Comparison of ENCODE assay signal across 18 cellular contexts in the genomic region with DNA sequence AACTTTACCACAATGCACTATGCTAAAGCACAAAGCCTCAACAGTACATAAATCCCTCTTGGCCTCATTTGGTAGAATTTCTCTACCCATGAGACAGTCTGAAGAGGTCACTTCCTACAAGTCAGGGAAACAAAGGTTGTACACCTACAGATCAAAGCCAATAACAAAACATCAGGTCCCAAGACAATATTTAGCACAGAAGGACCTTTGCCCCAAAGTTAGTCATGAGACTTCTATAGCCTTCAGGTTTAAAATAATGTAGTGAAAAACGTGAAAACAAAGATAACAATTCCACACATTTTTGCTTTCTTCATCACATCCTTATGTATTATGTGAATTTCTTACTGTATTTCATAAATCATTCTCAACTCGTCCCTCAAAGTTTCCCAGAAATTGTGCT. TPM values are rescaled to one million over a fixed set of nuclear protein-coding genes. Genes with fewer than 3 reads are reported as not detected.
A peak's percentile ranks its signal among the peaks of the same experiment; 100 is the strongest.
DNase-seq lines count a peak whose midpoint lies in the region; ATAC-seq and TF ChIP-seq lines count a peak whose summit lies in the region.
"Had no signal": no experiment of that assay in that cellular context is flagged by ENCODE, and none has a peak within 500 bp of the region (broad histone marks: within the 10 kb centered on the region; RNA-seq: fewer than 3 reads in every experiment).

No MANE protein-coding gene starts in this region.

- no peaks in the 10 kb centered on the region for H3K9me2 ChIP-seq in hepatocyte (replicated peaks; ENCODE audit: insufficient read depth)

- H3K9me3 Mint-ChIP-seq in activated naive CD4-positive, alpha-beta T cell treated with anti-CD3 and anti-CD28 coated beads, Interleukin-2, amount 50 U/mL, for 24 hours = no peaks in the 10 kb centered on the region
- H3K9me3 Mint-ChIP-seq in activated naive CD4-positive, alpha-beta T cell treated with anti-CD3 and anti-CD28 coated beads, Interleukin-2, amount 50 U/mL, for 72 hours = no peaks in the 10 kb centered on the region
- H3K9me3 Mint-ChIP-seq in stimulated activated effector memory CD8-positive, alpha-beta T cell treated with anti-CD3 and anti-CD28 coated beads, Interleukin-12 subunit alpha, Interleukin-12 subunit beta, amount 100 ng/mL, for 72 hours = no peaks in the 10 kb centered on the region
- H3K9me3 Mint-ChIP-seq: central memory CD8-positive, alpha-beta T cell had no signal

- H3K27me3 ChIP-seq in adipocyte (replicated peaks; ENCODE audit: control insufficient read depth, insufficient read depth, low read length) (no peaks in the 10 kb centered on the region), hepatocyte (no peaks in the 10 kb centered on the region)
- H3K27me3 ChIP-seq: heart right ventricle had no signal

- no peaks in the 10 kb centered on the region for H3K27me3 Mint-ChIP-seq in activated naive CD4-positive, alpha-beta T cell treated with anti-CD3 and anti-CD28 coated beads, Interleukin-2, amount 50 U/mL, for 24 hours
- H3K27me3 Mint-ChIP-seq: central memory CD8-positive, alpha-beta T cell; T-helper 17 cell had no signal

- no peak for TF ChIP-seq CTCF in hepatocyte (IDR thresholded peaks at IDR 0.05; ENCODE audit: poor library complexity)

- peaks cover 62% of the 10 kb centered on the region for H3K4me1 Mint-ChIP-seq in activated naive CD4-positive, alpha-beta T cell treated with anti-CD3 and anti-CD28 coated beads, Interleukin-2, amount 50 U/mL, for 24 hours
- peaks cover 28% of the 10 kb centered on the region for H3K4me1 Mint-ChIP-seq in stimulated activated effector memory CD8-positive, alpha-beta T cell treated with anti-CD3 and anti-CD28 coated beads, Interleukin-12 subunit alpha, Interleukin-12 subunit beta, amount 100 ng/mL, for 72 hours

- WGBS in hepatocyte (ENCODE audit: low lambda C conversion rate, missing lambda C conversion rate) = 68% methylated on average over 2 of the region's 2 CpGs

- H3K4me3 ChIP-seq in adipocyte (ENCODE audit: low read length) (no peak overlapping the region), hepatocyte (no peak overlapping the region)
- H3K4me3 ChIP-seq: heart right ventricle, prostate gland had no signal

- DNase-seq in activated naive CD4-positive, alpha-beta T cell treated with anti-CD3 and anti-CD28 coated beads, Interleukin-2, amount 50 U/mL, for 72 hours (ENCODE audit: low spot score in 2 of 2) = no peak
- DNase-seq in adipocyte (ENCODE audit: low read depth) = peak; percentile 43
- no peak for DNase-seq in hepatocyte (ENCODE audit: low spot score)
- no peak for DNase-seq in stimulated activated effector memory CD8-positive, alpha-beta T cell treated with anti-CD3 and anti-CD28 coated beads, Interleukin-12 subunit alpha, Interleukin-12 subunit beta, amount 100 ng/mL, for 72 hours (ENCODE audit: low spot score in 2 of 2)
- no peak for DNase-seq in cortex of kidney (lab: John Stamatoyannopoulos, UW)
- DNase-seq in stimulated activated naive CD4-positive, alpha-beta T cell treated with Interleukin-2 at 50 U/mL for 16 hours (lab: John Stamatoyannopoulos, UW) = no peak
- DNase-seq: activated CD4-positive, CD25-positive, alpha-beta regulatory T cell treated with anti-CD3 and anti-CD28 coated beads, Interleukin-2, amount 50 U/mL, for 72 hours; activated CD8-positive, alpha-beta memory T cell treated with anti-CD3 and anti-CD28 coated beads, Interleukin-2, amount 50 U/mL, for 4 hours; activated naive CD4-positive, alpha-beta T cell treated with Interleukin-2 at 50 U/mL for 16 hours; GDM1; heart right ventricle; NCI-H748 treated with DMSO at 0.1 percent for 48 hours; T-helper 17 cell had no signal

- no peak overlapping the region for H3K9ac ChIP-seq in adipocyte (ENCODE audit: low read length)

- H3K36me3 Mint-ChIP-seq in activated naive CD4-positive, alpha-beta T cell treated with anti-CD3 and anti-CD28 coated beads, Interleukin-2, amount 50 U/mL, for 24 hours = peaks cover 12% of the 10 kb centered on the region
- peaks cover 0 to 20% of the 10 kb centered on the region in 2 donors for H3K36me3 Mint-ChIP-seq in activated naive CD4-positive, alpha-beta T cell treated with anti-CD3 and anti-CD28 coated beads, Interleukin-2, amount 50 U/mL, for 72 hours
- H3K36me3 Mint-ChIP-seq in stimulated activated effector memory CD8-positive, alpha-beta T cell treated with anti-CD3 and anti-CD28 coated beads, Interleukin-12 subunit alpha, Interleukin-12 subunit beta, amount 100 ng/mL, for 72 hours = peaks cover 26% of the 10 kb centered on the region

- no peak overlapping the region for H3K4me3 Mint-ChIP-seq in activated naive CD4-positive, alpha-beta T cell treated with anti-CD3 and anti-CD28 coated beads, Interleukin-2, amount 50 U/mL, for 24 hours
- H3K4me3 Mint-ChIP-seq in stimulated activated effector memory CD8-positive, alpha-beta T cell treated with anti-CD3 and anti-CD28 coated beads, Interleukin-12 subunit alpha, Interleukin-12 subunit beta, amount 100 ng/mL, for 72 hours = no peak overlapping the region
- H3K4me3 Mint-ChIP-seq: central memory CD8-positive, alpha-beta T cell; T-helper 17 cell had no signal

- ATAC-seq in activated naive CD4-positive, alpha-beta T cell treated with anti-CD3 and anti-CD28 coated beads, Interleukin-2, amount 50 U/mL, for 72 hours = no peak
- ATAC-seq in stimulated activated effector memory CD8-positive, alpha-beta T cell treated with anti-CD3 and anti-CD28 coated beads, Interleukin-12 subunit alpha, Interleukin-12 subunit beta, amount 100 ng/mL, for 72 hours = no peak
- ATAC-seq in GM19324 (IDR thresholded peaks at IDR 0.05; ENCODE audit: low FRiP score, unreplicated experiment) = no peak
- ATAC-seq: T-helper 17 cell had no signal

- peak overlapping the region; percentile 69 for H3K27ac Mint-ChIP-seq in activated naive CD4-positive, alpha-beta T cell treated with anti-CD3 and anti-CD28 coated beads, Interleukin-2, amount 50 U/mL, for 24 hours
- H3K27ac Mint-ChIP-seq in activated naive CD4-positive, alpha-beta T cell treated with anti-CD3 and anti-CD28 coated beads, Interleukin-2, amount 50 U/mL, for 72 hours = no peak overlapping the region
- peak overlapping the region; percentile 33 for H3K27ac Mint-ChIP-seq in stimulated activated effector memory CD8-positive, alpha-beta T cell treated with anti-CD3 and anti-CD28 coated beads, Interleukin-12 subunit alpha, Interleukin-12 subunit beta, amount 100 ng/mL, for 72 hours
- H3K27ac Mint-ChIP-seq: T-helper 17 cell had no signal

- peak overlapping the region; percentile 10 for H3K27ac ChIP-seq in hepatocyte
- H3K27ac ChIP-seq: 22Rv1, heart right ventricle, prostate gland had no signal

- H4K20me1 ChIP-seq in hepatocyte (ENCODE audit: insufficient read depth, poor library complexity, severe bottlenecking) = peaks cover 100% of the 10 kb centered on the region

- peak overlapping the region; percentile 14 for H3K4me2 ChIP-seq in hepatocyte

- H3K79me2 ChIP-seq in hepatocyte = peaks cover 100% of the 10 kb centered on the region

- H2AFZ ChIP-seq in hepatocyte = no peak overlapping the region

- H3K4me1 ChIP-seq in adipocyte (ENCODE audit: control insufficient read depth, insufficient read depth, low read length) (peaks cover 27% of the 10 kb centered on the region), hepatocyte (ENCODE audit: insufficient read depth) (no peaks in the 10 kb centered on the region)
- H3K4me1 ChIP-seq: prostate gland had no signal

- peaks cover 4% of the 10 kb centered on the region for H3K36me3 ChIP-seq in adipocyte (ENCODE audit: control insufficient read depth, insufficient read depth, low read length, severe bottlenecking)
- no peaks in the 10 kb centered on the region for H3K36me3 ChIP-seq in hepatocyte (replicated peaks; ENCODE audit: insufficient read depth, low read depth)
- H3K36me3 ChIP-seq: prostate gland had no signal

- no peaks in the 10 kb centered on the region for H3K9me3 ChIP-seq in adipocyte (ENCODE audit: control insufficient read depth, low read length)
- no peaks in the 10 kb centered on the region for H3K9me3 ChIP-seq in hepatocyte (ENCODE audit: low read depth)
- H3K9me3 ChIP-seq: heart right ventricle, prostate gland had no signal

RNA-seq across cellular contexts. Expression of a gene that starts 15.8 kb away (rescaled TPM):
- 10 to 100 TPM; 31.6 to 52.8 TPM for total RNA-seq in activated naive CD4-positive, alpha-beta T cell treated with anti-CD3 and anti-CD28 coated beads, Interleukin-2, amount 50 U/mL, for 72 hours
- total RNA-seq in hepatocyte = 78.9 and 92.9 TPM in 2 replicates
- polyA plus RNA-seq in hepatocyte = 44.0 and 46.2 TPM in 2 replicates

Comparison
In these comparisons a context has a peak if more than half of its experiments do, and no peak if none do; other contexts are left out.
1. H3K27ac Mint-ChIP-seq: peak in activated naive CD4-positive, alpha-beta T cell treated with anti-CD3 and anti-CD28 coated beads, Interleukin-2, amount 50 U/mL, for 24 hours (single experiment) and stimulated activated effector memory CD8-positive, alpha-beta T cell treated with anti-CD3 and anti-CD28 coated beads, Interleukin-12 subunit alpha, Interleukin-12 subunit beta, amount 100 ng/mL, for 72 hours (single experiment); none in activated naive CD4-positive, alpha-beta T cell treated with anti-CD3 and anti-CD28 coated beads, Interleukin-2, amount 50 U/mL, for 72 hours (0 of 2).